ENCODE assay signal across 8 cellular contexts in the genomic region with DNA sequence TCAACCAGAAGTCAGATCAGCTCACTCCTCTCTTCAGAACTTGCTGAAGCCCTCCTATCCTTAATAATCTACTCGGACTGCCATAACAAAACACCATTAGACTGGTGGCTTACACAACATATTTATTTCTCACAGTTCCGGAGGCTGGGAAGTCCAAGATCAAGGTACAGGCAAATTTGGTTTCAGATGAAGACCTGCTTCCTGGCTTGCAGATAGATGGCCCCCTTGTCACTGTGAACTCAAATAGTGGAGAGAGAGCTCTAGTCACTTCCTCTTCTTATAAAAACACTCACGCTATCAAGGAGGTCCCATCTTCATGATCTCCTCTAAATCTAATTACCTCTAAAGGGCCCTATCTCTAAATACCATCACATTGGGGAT.
DNase-seq lines count a peak whose midpoint lies in the region; ATAC-seq, FAIRE-seq and TF ChIP-seq lines count a peak whose summit lies in the region.

No MANE protein-coding gene starts in this region.

- H3K4me3 Mint-ChIP-seq in chondrocyte (ENCODE audit: unreplicated experiment), result no peak overlapping the region

- ATAC-seq in GM21381 (IDR thresholded peaks at IDR 0.05; ENCODE audit: unreplicated experiment), result peak; percentile 47
- ATAC-seq in left lobe of liver, result no peak

- H3K4me3 ChIP-seq in KMS-11 (IDR thresholded peaks at IDR 0.05; ENCODE audit: insufficient read depth, low read depth, low read length), result no peak overlapping the region

- H3K9me3 Mint-ChIP-seq in chondrocyte (ENCODE audit: low read depth), result peaks cover 2% of the 10 kb centered on the region

- no peak overlapping the region; the same call in 1 of the 2 replicates for H2AFZ ChIP-seq in KMS-11 (ENCODE audit: low read depth)

- no peak for TF ChIP-seq CTCF in KMS-11 (conservative IDR thresholded peaks at IDR 0.05; ENCODE audit: low read depth, low read length)
- peak; percentile 9 for TF ChIP-seq CTCF in chondrocyte (IDR thresholded peaks at IDR 0.05)
- TF ChIP-seq CTCF in D721Med (IDR thresholded peaks at IDR 0.05; ENCODE audit: insufficient read depth, missing control alignments), result no peak

- H3K79me2 ChIP-seq in KMS-11 (ENCODE audit: insufficient read depth, low read depth), result no peaks in the 10 kb centered on the region

- H3K9ac ChIP-seq in KMS-11, result no peak overlapping the region

- no peaks in the 10 kb centered on the region for H3K27me3 Mint-ChIP-seq in chondrocyte (ENCODE audit: low read depth)

- peak; percentile 20 for DNase-seq in GF-D8 (lab: John Stamatoyannopoulos, UW)
- no peak for DNase-seq in chondrocyte (ENCODE audit: low spot score)
- no peak for DNase-seq in D721Med (ENCODE audit: insufficient read length, low spot score)
- DNase-seq in D341Med (ENCODE audit: low spot score), result no peak
- DNase-seq in NCI-H69 (lab: John Stamatoyannopoulos, UW), result no peak
- no peak for DNase-seq in left lobe of liver (ENCODE audit: low spot score)

- peaks cover 65% of the 10 kb centered on the region for H3K4me1 Mint-ChIP-seq in chondrocyte (ENCODE audit: low read depth)

- H3K4me1 ChIP-seq in KMS-11 (ENCODE audit: low read depth, poor library complexity, severe bottlenecking), result peaks cover 67% of the 10 kb centered on the region

- peak overlapping the region; percentile 96 for H3K4me2 ChIP-seq in KMS-11

- no peaks in the 10 kb centered on the region for H3K36me3 Mint-ChIP-seq in chondrocyte (ENCODE audit: low read depth)

- no peak for FAIRE-seq in D721Med (lab: Jason Lieb, UNC)

- H3K27me3 ChIP-seq in KMS-11 (ENCODE audit: insufficient read depth, low read depth), result no peaks in the 10 kb centered on the region; the same call in 1 of the 2 replicates

- 0 out of 2 replicates have a peak, but pooled peaks cover 4% of the 10 kb centered on the region for H4K20me1 ChIP-seq in KMS-11 (ENCODE audit: insufficient read depth)

- no peak overlapping the region; the same call in 1 of the 2 replicates for H3K27ac ChIP-seq in KMS-11

- no peaks in the 10 kb centered on the region for H3K36me3 ChIP-seq in KMS-11 (ENCODE audit: insufficient read depth)

- H3K27ac Mint-ChIP-seq in chondrocyte (ENCODE audit: unreplicated experiment), result peak overlapping the region; percentile 80
